ENCODE assay signal across 8 cellular contexts in the genomic region with DNA sequence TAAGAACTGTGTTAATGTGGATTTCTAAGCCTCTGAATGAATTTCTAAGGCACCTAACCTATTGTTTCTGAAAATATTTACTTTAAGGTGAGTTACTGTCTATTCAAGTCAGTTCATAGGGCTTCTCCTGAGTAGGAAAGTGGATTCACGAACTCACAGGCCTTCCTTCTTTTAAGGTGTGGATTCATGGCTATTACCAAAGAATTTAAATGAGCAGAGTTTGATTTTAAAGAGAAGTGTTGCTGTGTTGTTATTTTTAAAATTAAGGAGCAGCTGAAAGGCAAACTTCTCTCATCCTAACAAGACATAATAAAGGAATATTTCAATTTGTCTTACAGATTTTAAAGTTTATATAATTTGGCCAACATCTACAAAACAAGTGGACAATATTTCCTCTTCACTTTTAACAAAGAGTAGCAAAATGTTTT. TPM values are rescaled to one million over a fixed set of nuclear protein-coding genes. Genes with fewer than 3 reads are reported as not detected.
DNase-seq lines count a peak whose midpoint lies in the region; ATAC-seq, FAIRE-seq and TF ChIP-seq lines count a peak whose summit lies in the region.

No MANE protein-coding gene starts in this region.

- H3K27ac ChIP-seq in temporal lobe (ENCODE audit: low read depth, low read length), result peak overlapping the region; percentile 90

- DNase-seq in BE2C (no peak), MG63 (no peak), foreskin fibroblast (no peak), NCI-H187 treated with DMSO at 0.1 percent for 48 hours (lab: John Stamatoyannopoulos, UW) (no peak), D721Med (ENCODE audit: insufficient read length, low spot score) (no peak)
- no peak for DNase-seq in effector memory CD8-positive, alpha-beta T cell

- TF ChIP-seq CTCF in BE2C (IDR thresholded peaks at IDR 0.05; ENCODE audit: low read depth, low read length), result no peak
- no peak for TF ChIP-seq CTCF in foreskin fibroblast (IDR thresholded peaks at IDR 0.05; ENCODE audit: low read depth, low read length)
- no peak for TF ChIP-seq CTCF in D721Med (IDR thresholded peaks at IDR 0.05; ENCODE audit: insufficient read depth, missing control alignments)

- H3K9me3 ChIP-seq in BE2C (no peaks in the 10 kb centered on the region), MG63 (no peaks in the 10 kb centered on the region)

- peaks cover 0 to 27% of the 10 kb centered on the region in 2 donors for H3K4me1 Mint-ChIP-seq in effector memory CD8-positive, alpha-beta T cell (ENCODE audit: low read depth in 2 of 2)

- no peak overlapping the region for H3K4me3 Mint-ChIP-seq in effector memory CD8-positive, alpha-beta T cell

- peaks cover 8% of the 10 kb centered on the region; the same call in 1 of the 2 replicates for H3K4me1 ChIP-seq in BE2C

- no peak for FAIRE-seq in D721Med (lab: Jason Lieb, UNC)

- no peak overlapping the region for H3K27ac Mint-ChIP-seq in effector memory CD8-positive, alpha-beta T cell

- peaks cover 5% of the 10 kb centered on the region for H3K36me3 Mint-ChIP-seq in effector memory CD8-positive, alpha-beta T cell (ENCODE audit: insufficient read depth)

- ATAC-seq in GM21723 (IDR thresholded peaks at IDR 0.05; ENCODE audit: unreplicated experiment), result peak; percentile 44
- no peak for ATAC-seq in effector memory CD8-positive, alpha-beta T cell (replicated peaks)

- peak overlapping the region; percentile 98 for H3K4me3 ChIP-seq in BE2C (ENCODE audit: low read depth, low read length)
- H3K4me3 ChIP-seq in MG63, result peak overlapping the region; percentile 87
- H3K4me3 ChIP-seq in foreskin fibroblast (ENCODE audit: low read depth in 1 of 2, low read length in 2 of 2), result peak overlapping the region; percentile 85 to 99

- no peaks in the 10 kb centered on the region for H3K27me3 Mint-ChIP-seq in effector memory CD8-positive, alpha-beta T cell

- H3K9me3 Mint-ChIP-seq in effector memory CD8-positive, alpha-beta T cell, result no peaks in the 10 kb centered on the region

- H3K27me3 ChIP-seq in BE2C (no peaks in the 10 kb centered on the region), MG63 (no peaks in the 10 kb centered on the region)

- H3K36me3 ChIP-seq in BE2C (peaks cover 7% of the 10 kb centered on the region), MG63 (peaks cover 9% of the 10 kb centered on the region)

RNA-seq across cellular contexts. Expression of gene TSPYL4, which starts 0.4 kb away (rescaled TPM):
- polyA plus RNA-seq in BE2C (2012; ENCODE audit: insufficient read depth, insufficient read length, low read depth), result 62.5 TPM
- 6.6 and 6.8 TPM in 2 replicates for total RNA-seq in MG63 (2014; rRNA removed; shearing (Covaris generic); ENCODE audit: low replicate concordance)
- 73.0 TPM for total RNA-seq in temporal lobe

RNA-seq across cellular contexts. Expression of gene TSPYL1, which starts 25.4 kb away (rescaled TPM):
- polyA plus RNA-seq in BE2C (2012; ENCODE audit: insufficient read depth, insufficient read length, low read depth), result 24.8 TPM
- total RNA-seq in MG63 (2014; rRNA removed; shearing (Covaris generic); ENCODE audit: low replicate concordance), result 61.4 and 81.3 TPM in 2 replicates
- total RNA-seq in temporal lobe, result 96.6 TPM
